1 cellular context compared by ENCODE assay signal in genomic region chr11:65890324-65891179, GRCh38.
TF ChIP-seq lines count a peak whose summit lies in the region.

Gene CCDC85B, plus strand, starts transcription at chr11:65890673. Its CDS starts 111 bp downstream, at chr11:65890784.

TF ChIP-seq in HepG2, 621 proteins besides CTCF, POLR2A, EP300 and RAD21 (continued from another document and continues in another):
- TF ChIP-seq, protein P1, sequence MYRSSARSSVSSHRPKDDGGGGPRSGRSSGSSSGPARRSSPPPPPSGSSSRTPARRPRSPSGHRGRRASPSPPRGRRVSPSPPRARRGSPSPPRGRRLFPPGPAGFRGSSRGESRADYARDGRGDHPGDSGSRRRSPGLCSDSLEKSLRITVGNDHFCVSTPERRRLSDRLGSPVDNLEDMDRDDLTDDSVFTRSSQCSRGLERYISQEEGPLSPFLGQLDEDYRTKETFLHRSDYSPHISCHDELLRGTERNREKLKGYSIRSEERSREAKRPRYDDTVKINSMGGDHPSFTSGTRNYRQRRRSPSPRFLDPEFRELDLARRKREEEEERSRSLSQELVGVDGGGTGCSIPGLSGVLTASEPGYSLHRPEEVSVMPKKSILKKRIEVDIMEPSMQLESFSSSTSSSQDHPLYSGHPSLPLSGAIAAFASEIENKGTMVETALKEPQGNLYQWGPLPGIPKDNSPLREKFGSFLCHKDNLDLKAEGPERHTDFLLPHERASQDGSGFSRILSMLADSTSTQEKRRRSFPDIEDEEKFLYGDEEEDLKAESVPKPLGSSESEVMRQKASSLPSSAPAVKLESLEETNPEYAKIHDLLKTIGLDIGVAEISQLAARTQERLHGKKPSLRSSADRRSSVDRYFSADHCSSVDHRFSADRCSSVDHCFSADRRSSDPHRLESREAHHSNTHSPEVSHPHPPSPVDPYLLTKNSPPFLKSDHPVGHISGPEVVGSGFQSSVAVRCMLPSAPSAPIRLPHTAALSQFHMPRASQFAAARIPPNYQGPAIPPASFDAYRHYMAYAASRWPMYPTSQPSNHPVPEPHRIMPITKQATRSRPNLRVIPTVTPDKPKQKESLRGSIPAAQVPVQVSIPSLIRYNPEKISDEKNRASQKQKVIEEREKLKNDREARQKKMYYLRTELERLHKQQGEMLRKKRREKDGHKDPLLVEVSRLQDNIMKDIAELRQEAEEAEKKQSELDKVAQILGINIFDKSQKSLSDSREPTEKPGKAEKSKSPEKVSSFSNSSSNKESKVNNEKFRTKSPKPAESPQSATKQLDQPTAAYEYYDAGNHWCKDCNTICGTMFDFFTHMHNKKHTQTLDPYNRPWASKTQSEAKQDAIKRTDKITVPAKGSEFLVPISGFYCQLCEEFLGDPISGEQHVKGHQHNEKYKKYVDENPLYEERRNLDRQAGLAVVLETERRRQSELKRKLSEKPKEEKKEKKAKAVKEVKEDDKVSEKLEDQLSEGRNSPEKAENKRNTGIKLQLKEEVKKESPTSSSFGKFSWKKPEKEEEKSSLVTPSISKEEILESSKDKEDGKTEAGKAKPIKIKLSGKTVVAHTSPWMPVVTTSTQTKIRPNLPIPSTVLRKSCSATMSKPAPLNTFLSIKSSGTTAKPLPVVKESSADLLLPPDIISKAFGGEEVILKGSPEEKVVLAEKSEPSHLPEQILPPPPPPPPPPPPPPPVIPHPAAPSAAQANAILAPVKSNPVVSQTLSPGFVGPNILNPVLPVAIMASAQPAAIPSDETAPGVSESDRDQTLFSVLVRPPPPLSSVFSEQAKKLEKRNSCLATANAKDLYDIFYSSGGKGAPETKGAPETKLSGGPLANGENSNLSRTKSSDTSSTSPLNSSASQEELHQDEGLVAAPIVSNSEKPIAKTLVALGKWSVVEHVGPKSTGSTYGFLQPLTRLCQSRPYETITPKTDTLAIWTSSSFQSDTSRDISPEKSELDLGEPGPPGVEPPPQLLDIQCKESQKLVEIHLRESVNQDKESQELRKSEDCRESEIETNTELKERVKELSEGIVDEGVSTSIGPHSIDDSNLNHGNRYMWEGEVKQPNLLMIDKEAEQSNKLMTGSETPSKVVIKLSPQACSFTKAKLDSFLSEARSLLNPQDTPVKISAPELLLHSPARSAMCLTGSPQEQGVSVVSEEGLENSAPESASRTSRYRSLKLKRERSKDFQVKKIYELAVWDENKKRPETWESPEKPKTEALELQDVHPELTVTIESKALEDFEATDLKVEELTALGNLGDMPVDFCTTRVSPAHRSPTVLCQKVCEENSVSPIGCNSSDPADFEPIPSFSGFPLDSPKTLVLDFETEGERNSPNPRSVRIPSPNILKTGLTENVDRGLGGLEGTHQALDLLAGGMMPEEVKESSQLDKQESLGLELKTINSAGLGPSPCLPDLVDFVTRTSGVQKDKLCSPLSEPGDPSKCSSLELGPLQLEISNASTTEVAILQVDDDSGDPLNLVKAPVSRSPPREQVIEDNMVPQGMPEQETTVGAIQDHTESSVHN (CRISPR knock-in tag; IDR thresholded peaks at IDR 0.05): no peak
- TF ChIP-seq HIC2 (CRISPR knock-in tag; IDR thresholded peaks at IDR 0.05; ENCODE audit: low read depth): peak; percentile 42; the same call in 1 of the 2 replicates
- peak; percentile 64; the same call in 1 of the 2 replicates for TF ChIP-seq DMAP1 (CRISPR knock-in tag; IDR thresholded peaks at IDR 0.05)
- no peak; the same call in 1 of the 2 replicates for TF ChIP-seq PATZ1 (CRISPR knock-in tag; IDR thresholded peaks at IDR 0.05)
- peak; percentile 93 for TF ChIP-seq SNAPC2 (CRISPR knock-in tag; IDR thresholded peaks at IDR 0.05)
- TF ChIP-seq, protein P2, sequence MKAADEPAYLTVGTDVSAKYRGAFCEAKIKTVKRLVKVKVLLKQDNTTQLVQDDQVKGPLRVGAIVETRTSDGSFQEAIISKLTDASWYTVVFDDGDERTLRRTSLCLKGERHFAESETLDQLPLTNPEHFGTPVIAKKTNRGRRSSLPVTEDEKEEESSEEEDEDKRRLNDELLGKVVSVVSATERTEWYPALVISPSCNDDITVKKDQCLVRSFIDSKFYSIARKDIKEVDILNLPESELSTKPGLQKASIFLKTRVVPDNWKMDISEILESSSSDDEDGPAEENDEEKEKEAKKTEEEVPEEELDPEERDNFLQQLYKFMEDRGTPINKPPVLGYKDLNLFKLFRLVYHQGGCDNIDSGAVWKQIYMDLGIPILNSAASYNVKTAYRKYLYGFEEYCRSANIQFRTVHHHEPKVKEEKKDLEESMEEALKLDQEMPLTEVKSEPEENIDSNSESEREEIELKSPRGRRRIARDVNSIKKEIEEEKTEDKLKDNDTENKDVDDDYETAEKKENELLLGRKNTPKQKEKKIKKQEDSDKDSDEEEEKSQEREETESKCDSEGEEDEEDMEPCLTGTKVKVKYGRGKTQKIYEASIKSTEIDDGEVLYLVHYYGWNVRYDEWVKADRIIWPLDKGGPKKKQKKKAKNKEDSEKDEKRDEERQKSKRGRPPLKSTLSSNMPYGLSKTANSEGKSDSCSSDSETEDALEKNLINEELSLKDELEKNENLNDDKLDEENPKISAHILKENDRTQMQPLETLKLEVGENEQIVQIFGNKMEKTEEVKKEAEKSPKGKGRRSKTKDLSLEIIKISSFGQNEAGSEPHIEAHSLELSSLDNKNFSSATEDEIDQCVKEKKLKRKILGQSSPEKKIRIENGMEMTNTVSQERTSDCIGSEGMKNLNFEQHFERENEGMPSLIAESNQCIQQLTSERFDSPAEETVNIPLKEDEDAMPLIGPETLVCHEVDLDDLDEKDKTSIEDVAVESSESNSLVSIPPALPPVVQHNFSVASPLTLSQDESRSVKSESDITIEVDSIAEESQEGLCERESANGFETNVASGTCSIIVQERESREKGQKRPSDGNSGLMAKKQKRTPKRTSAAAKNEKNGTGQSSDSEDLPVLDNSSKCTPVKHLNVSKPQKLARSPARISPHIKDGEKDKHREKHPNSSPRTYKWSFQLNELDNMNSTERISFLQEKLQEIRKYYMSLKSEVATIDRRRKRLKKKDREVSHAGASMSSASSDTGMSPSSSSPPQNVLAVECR (CRISPR knock-in tag; IDR thresholded peaks at IDR 0.05; ENCODE audit: borderline replicate concordance): peak; percentile 76
- no peak for TF ChIP-seq RXRB (CRISPR knock-in tag; IDR thresholded peaks at IDR 0.05; ENCODE audit: borderline replicate concordance)
- TF ChIP-seq EHMT2 (IDR thresholded peaks at IDR 0.05; ENCODE audit: borderline replicate concordance, low read depth, low read length): no peak
- no peak for TF ChIP-seq ATF7 (IDR thresholded peaks at IDR 0.05)
- TF ChIP-seq ATF7 (CRISPR knock-in tag; IDR thresholded peaks at IDR 0.05): no peak
- TF ChIP-seq, protein P3, sequence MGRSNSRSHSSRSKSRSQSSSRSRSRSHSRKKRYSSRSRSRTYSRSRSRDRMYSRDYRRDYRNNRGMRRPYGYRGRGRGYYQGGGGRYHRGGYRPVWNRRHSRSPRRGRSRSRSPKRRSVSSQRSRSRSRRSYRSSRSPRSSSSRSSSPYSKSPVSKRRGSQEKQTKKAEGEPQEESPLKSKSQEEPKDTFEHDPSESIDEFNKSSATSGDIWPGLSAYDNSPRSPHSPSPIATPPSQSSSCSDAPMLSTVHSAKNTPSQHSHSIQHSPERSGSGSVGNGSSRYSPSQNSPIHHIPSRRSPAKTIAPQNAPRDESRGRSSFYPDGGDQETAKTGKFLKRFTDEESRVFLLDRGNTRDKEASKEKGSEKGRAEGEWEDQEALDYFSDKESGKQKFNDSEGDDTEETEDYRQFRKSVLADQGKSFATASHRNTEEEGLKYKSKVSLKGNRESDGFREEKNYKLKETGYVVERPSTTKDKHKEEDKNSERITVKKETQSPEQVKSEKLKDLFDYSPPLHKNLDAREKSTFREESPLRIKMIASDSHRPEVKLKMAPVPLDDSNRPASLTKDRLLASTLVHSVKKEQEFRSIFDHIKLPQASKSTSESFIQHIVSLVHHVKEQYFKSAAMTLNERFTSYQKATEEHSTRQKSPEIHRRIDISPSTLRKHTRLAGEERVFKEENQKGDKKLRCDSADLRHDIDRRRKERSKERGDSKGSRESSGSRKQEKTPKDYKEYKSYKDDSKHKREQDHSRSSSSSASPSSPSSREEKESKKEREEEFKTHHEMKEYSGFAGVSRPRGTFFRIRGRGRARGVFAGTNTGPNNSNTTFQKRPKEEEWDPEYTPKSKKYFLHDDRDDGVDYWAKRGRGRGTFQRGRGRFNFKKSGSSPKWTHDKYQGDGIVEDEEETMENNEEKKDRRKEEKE (IDR thresholded peaks at IDR 0.05): no peak
- no peak for TF ChIP-seq RFX3 (CRISPR knock-in tag; IDR thresholded peaks at IDR 0.05)
- peak; percentile 93 for TF ChIP-seq MEIS2 (CRISPR knock-in tag; IDR thresholded peaks at IDR 0.05)
- TF ChIP-seq ZNF644 (CRISPR knock-in tag; IDR thresholded peaks at IDR 0.05; ENCODE audit: low read depth): no peak
- TF ChIP-seq NCOA1 (CRISPR knock-in tag; IDR thresholded peaks at IDR 0.05): 0 out of 2 replicates have a peak, but pooled peaks have one; percentile 36
- TF ChIP-seq ZNF33B (CRISPR knock-in tag; IDR thresholded peaks at IDR 0.05): no peak
- TF ChIP-seq PRPF4 (IDR thresholded peaks at IDR 0.05; ENCODE audit: low read depth, low read length, poor library complexity, severe bottlenecking): no peak
- no peak for TF ChIP-seq FLYWCH1 (CRISPR knock-in tag; IDR thresholded peaks at IDR 0.05)
- TF ChIP-seq ZBTB7A (CRISPR knock-in tag; IDR thresholded peaks at IDR 0.05): peak; percentile 81
- TF ChIP-seq ZNF501 (CRISPR knock-in tag; IDR thresholded peaks at IDR 0.05): no peak; the same call in 1 of the 2 replicates
- TF ChIP-seq ZNF7 (CRISPR knock-in tag; IDR thresholded peaks at IDR 0.05): no peak
- TF ChIP-seq ZNF317 (CRISPR knock-in tag; IDR thresholded peaks at IDR 0.05): no peak
- TF ChIP-seq, protein P4, sequence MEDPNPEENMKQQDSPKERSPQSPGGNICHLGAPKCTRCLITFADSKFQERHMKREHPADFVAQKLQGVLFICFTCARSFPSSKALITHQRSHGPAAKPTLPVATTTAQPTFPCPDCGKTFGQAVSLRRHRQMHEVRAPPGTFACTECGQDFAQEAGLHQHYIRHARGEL (CRISPR knock-in tag; IDR thresholded peaks at IDR 0.05): no peak
- TF ChIP-seq ZNF563 (CRISPR knock-in tag; IDR thresholded peaks at IDR 0.05): peak; percentile 96
- peak; percentile 68 for TF ChIP-seq THAP11 (CRISPR knock-in tag; IDR thresholded peaks at IDR 0.05)
- TF ChIP-seq TEAD3 (CRISPR knock-in tag; optimal IDR thresholded peaks at IDR 0.05; ENCODE audit: borderline replicate concordance): no peak
- TF ChIP-seq HCFC1 (IDR thresholded peaks at IDR 0.05; ENCODE audit: low read depth, low read length): no peak
- no peak for TF ChIP-seq KLF11 (CRISPR knock-in tag; IDR thresholded peaks at IDR 0.05)
- peak; percentile 82 for TF ChIP-seq RFXAP (CRISPR knock-in tag; IDR thresholded peaks at IDR 0.05; ENCODE audit: borderline replicate concordance)
- TF ChIP-seq CBX1 (IDR thresholded peaks at IDR 0.05; ENCODE audit: low read depth): no peak
- TF ChIP-seq TSC22D2 (CRISPR knock-in tag; IDR thresholded peaks at IDR 0.05; ENCODE audit: borderline replicate concordance): 0 out of 2 replicates have a peak, but pooled peaks have one; percentile 72
- TF ChIP-seq ZNF619 (CRISPR knock-in tag; IDR thresholded peaks at IDR 0.05): no peak
- no peak for TF ChIP-seq ATRX (CRISPR knock-in tag; IDR thresholded peaks at IDR 0.05; ENCODE audit: borderline replicate concordance)
- peak; percentile 40; the same call in 1 of the 2 replicates for TF ChIP-seq JUNB (CRISPR knock-in tag; IDR thresholded peaks at IDR 0.05; ENCODE audit: borderline replicate concordance)
- peak; percentile 63; the same call in 1 of the 2 replicates for TF ChIP-seq ZFP90 (CRISPR knock-in tag; IDR thresholded peaks at IDR 0.05; ENCODE audit: borderline replicate concordance)
- no peak for TF ChIP-seq THYN1 (CRISPR knock-in tag; IDR thresholded peaks at IDR 0.05; ENCODE audit: borderline replicate concordance, low read depth)
- peak; percentile 46; the same call in 1 of the 2 replicates for TF ChIP-seq MLXIP (CRISPR knock-in tag; IDR thresholded peaks at IDR 0.05; ENCODE audit: borderline replicate concordance)
- TF ChIP-seq ZNF629 (CRISPR knock-in tag; conservative IDR thresholded peaks at IDR 0.05): no peak
- TF ChIP-seq XBP1 (CRISPR knock-in tag; IDR thresholded peaks at IDR 0.05): no peak
